ENCODE assay signal across 8 cellular contexts in genomic region chr5:58886315-58887207, GRCh38.
DNase-seq lines count a peak whose midpoint lies in the region; ATAC-seq and TF ChIP-seq lines count a peak whose summit lies in the region.

No MANE protein-coding gene starts in this region.

- H3K4me1 ChIP-seq in KMS-11 (ENCODE audit: low read depth, poor library complexity, severe bottlenecking): peaks cover 24% of the 10 kb centered on the region
- H3K4me1 ChIP-seq in prostate gland (replicated peaks): no peaks in the 10 kb centered on the region
- no peaks in the 10 kb centered on the region for H3K4me1 ChIP-seq in uterus

- H3K27me3 ChIP-seq in KMS-11 (ENCODE audit: insufficient read depth, low read depth) (no peaks in the 10 kb centered on the region), prostate gland (replicated peaks; ENCODE audit: insufficient read depth) (no peaks in the 10 kb centered on the region), uterus (no peaks in the 10 kb centered on the region)

- DNase-seq in GM04504 (ENCODE audit: low read depth) (peak; percentile 8), SK-MEL-5 (ENCODE audit: low read depth, low spot score) (peak; percentile 85), Right ventricle myocardium inferior (ENCODE audit: missing footprints) (peak; percentile 75), prostate gland (ENCODE audit: low spot score) (peak; percentile 58), uterus (peak; percentile 32 to 43)
- DNase-seq in activated naive CD4-positive, alpha-beta T cell treated with Interleukin-2 at 50 U/mL for 16 hours: peak; percentile 63

- no peaks in the 10 kb centered on the region for H3K79me2 ChIP-seq in KMS-11 (ENCODE audit: insufficient read depth, low read depth)

- H3K9me3 ChIP-seq in prostate gland (no peaks in the 10 kb centered on the region), uterus (peaks cover 0 to 4% of the 10 kb centered on the region in 2 donors)

- H3K27ac ChIP-seq in KMS-11: peak overlapping the region; percentile 41; the same call in 1 of the 2 replicates
- no peak overlapping the region for H3K27ac ChIP-seq in prostate gland
- no peak overlapping the region for H3K27ac ChIP-seq in uterus

- peak; percentile 67 for ATAC-seq in GM21786 (IDR thresholded peaks at IDR 0.05; ENCODE audit: unreplicated experiment)
- peak; percentile 43 for ATAC-seq in Right ventricle myocardium inferior

- peak overlapping the region; percentile 26 for H3K4me2 ChIP-seq in KMS-11

- peak; percentile 98 for TF ChIP-seq CTCF in KMS-11 (conservative IDR thresholded peaks at IDR 0.05; ENCODE audit: low read depth, low read length)
- TF ChIP-seq CTCF in prostate gland (IDR thresholded peaks at IDR 0.05): peak; percentile 79 to 87 (median 83)
- peak; percentile 62 to 80 (median 72) for TF ChIP-seq CTCF in uterus (IDR thresholded peaks at IDR 0.05)

- TF ChIP-seq POLR2A in prostate gland (IDR thresholded peaks at IDR 0.05) (no peak), uterus (IDR thresholded peaks at IDR 0.05) (no peak)

- H3K4me3 ChIP-seq in KMS-11 (IDR thresholded peaks at IDR 0.05; ENCODE audit: insufficient read depth, low read depth, low read length): no peak overlapping the region
- H3K4me3 ChIP-seq in prostate gland: no peak overlapping the region
- no peak overlapping the region for H3K4me3 ChIP-seq in uterus

- in situ Hi-C loops in SK-MEL-5 (cut with HindIII; ENCODE audit: low pct_unique_long_range_greater_than_20kb, low sequenced_read_pairs): no loop called here

- no peaks in the 10 kb centered on the region for H4K20me1 ChIP-seq in KMS-11 (ENCODE audit: insufficient read depth)

- H3K36me3 ChIP-seq in KMS-11 (ENCODE audit: insufficient read depth): no peaks in the 10 kb centered on the region
- H3K36me3 ChIP-seq in prostate gland: no peaks in the 10 kb centered on the region
- H3K36me3 ChIP-seq in uterus: no peaks in the 10 kb centered on the region

- intact Hi-C loops in Right ventricle myocardium inferior (cut with DNase I): loop anchor here (10.0 kb wide), 1 partner anchor 478 kb away; no protein-coding TSS in a partner anchor
- intact Hi-C loops in prostate gland (cut with DNase I): loop anchor here (2.0 to 10.0 kb wide), 3 partner anchors 288 to 908 kb away; no protein-coding TSS in a partner anchor
- intact Hi-C loops in uterus (cut with DNase I; ENCODE audit: low total_unique reads): loop anchor here (10.0 kb wide), 1 partner anchor 288 kb away; no protein-coding TSS in a partner anchor

- WGBS in prostate gland: 41% methylated on average over 13 of the region's 14 CpGs

- peak overlapping the region; percentile 79 for H2AFZ ChIP-seq in KMS-11 (ENCODE audit: low read depth)

- H3K9ac ChIP-seq in KMS-11: 0 out of 2 replicates have a peak overlapping the region, but pooled peaks have one; percentile 0

Comparison
In these comparisons a context has a peak if more than half of its experiments do, and no peak if none do; other contexts are left out.
1. DNase-seq: peak in every context shown above with its lines; median percentile 85 in SK-MEL-5; 75 in Right ventricle myocardium inferior; 63 in activated naive CD4-positive, alpha-beta T cell treated with Interleukin-2 at 50 U/mL for 16 hours; 58 in prostate gland; 38 in uterus; 8 in GM04504.